In the genomic region with DNA sequence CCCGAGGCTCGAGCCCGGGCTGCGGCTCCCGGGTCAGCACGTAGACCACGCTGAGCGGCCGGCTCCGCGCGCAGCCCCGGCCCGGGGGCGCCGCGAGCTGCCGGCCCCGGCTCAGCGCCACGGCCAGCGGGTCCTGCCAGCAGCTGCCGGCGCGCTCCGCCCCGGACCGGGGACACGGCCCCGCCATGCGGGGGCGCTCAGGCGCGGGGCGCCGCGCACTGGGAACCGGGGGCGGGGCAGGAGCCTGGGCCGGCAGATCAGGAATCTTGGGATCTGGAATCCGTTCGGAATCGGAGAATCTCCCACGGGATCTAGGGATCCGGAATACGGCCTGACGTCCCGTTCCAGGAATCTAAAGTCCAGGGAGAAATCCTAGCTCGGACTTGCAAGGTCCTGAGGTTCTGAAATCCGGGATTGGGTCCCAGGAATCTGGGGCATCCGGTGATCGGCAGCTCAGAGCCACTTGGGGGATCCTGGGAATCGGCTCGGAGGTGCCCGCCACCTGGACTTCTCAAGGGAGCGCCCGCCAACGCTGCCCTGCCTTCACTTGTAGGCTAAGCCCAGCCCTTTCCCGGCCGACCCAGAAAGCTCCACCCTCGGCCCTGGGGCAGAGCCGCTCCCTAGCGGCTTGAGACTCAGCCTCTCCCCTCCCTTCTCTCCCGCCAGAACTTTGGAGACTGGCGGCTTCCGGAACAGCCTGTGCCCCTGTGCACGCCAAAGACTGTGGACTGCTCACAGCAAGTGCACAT, we compare ENCODE assay signal across 8 cellular contexts. TPM values are rescaled to one million over a fixed set of nuclear protein-coding genes. Genes with fewer than 3 reads are reported as not detected.
DNase-seq lines count a peak whose midpoint lies in the region; ATAC-seq and TF ChIP-seq lines count a peak whose summit lies in the region.

A gene with protein sequence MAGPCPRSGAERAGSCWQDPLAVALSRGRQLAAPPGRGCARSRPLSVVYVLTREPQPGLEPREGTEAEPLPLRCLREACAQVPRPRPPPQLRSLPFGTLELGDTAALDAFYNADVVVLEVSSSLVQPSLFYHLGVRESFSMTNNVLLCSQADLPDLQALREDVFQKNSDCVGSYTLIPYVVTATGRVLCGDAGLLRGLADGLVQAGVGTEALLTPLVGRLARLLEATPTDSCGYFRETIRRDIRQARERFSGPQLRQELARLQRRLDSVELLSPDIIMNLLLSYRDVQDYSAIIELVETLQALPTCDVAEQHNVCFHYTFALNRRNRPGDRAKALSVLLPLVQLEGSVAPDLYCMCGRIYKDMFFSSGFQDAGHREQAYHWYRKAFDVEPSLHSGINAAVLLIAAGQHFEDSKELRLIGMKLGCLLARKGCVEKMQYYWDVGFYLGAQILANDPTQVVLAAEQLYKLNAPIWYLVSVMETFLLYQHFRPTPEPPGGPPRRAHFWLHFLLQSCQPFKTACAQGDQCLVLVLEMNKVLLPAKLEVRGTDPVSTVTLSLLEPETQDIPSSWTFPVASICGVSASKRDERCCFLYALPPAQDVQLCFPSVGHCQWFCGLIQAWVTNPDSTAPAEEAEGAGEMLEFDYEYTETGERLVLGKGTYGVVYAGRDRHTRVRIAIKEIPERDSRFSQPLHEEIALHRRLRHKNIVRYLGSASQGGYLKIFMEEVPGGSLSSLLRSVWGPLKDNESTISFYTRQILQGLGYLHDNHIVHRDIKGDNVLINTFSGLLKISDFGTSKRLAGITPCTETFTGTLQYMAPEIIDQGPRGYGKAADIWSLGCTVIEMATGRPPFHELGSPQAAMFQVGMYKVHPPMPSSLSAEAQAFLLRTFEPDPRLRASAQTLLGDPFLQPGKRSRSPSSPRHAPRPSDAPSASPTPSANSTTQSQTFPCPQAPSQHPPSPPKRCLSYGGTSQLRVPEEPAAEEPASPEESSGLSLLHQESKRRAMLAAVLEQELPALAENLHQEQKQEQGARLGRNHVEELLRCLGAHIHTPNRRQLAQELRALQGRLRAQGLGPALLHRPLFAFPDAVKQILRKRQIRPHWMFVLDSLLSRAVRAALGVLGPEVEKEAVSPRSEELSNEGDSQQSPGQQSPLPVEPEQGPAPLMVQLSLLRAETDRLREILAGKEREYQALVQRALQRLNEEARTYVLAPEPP (N-terminal part only) (minus strand): TSS at position 551 of the 749 bp plus-strand sequence. CDS start 364 bp downstream, at position 187.

- no peaks in the 10 kb centered on the region for H3K9me3 Mint-ChIP-seq in IgD-negative memory B cell

- H3K27ac ChIP-seq in Peyer's patch = peak within 1 kb of the TSS; percentile 86 to 99 (median 92)

- intact Hi-C loops in Right ventricle myocardium superior (cut with DNase I) = no loop called here

- peak; percentile 81 for ATAC-seq in Right ventricle myocardium superior (ENCODE audit: poor library complexity)
- no peak for ATAC-seq in GM18870 (IDR thresholded peaks at IDR 0.05; ENCODE audit: unreplicated experiment)

- DNase-seq in AG04449 (ENCODE audit: low read depth, low spot score) (no peak), GM13976 (ENCODE audit: low spot score) (peak; percentile 80), Peyer's patch (peak; percentile 59 to 89 (median 89)), amniotic epithelial cell (ENCODE audit: low read depth) (peak; percentile 59), Right ventricle myocardium superior (peak; percentile 97), occipital lobe (lab: John Stamatoyannopoulos, UW) (peak; percentile 50)

- no peaks in the 10 kb centered on the region for H3K36me3 Mint-ChIP-seq in IgD-negative memory B cell

- H3K27me3 ChIP-seq in Peyer's patch = no peaks in the 10 kb centered on the region

- CTCF ChIA-PET in AG04449 (lab: Yijun Ruan, JAX) = interaction anchor here (0.8 to 10.4 kb wide), 32 partner anchors 8 to 321 kb away, joined by 3 to 187 read pairs (median 6); a partner anchor contains a TSS

- TF ChIP-seq POLR2A in Peyer's patch (IDR thresholded peaks at IDR 0.05) = peak; percentile 56 to 63

- H3K4me3 Mint-ChIP-seq in IgD-negative memory B cell = peak within 1 kb of the TSS; percentile 83 to 96 (median 91)

- no peaks in the 10 kb centered on the region for H3K9me3 ChIP-seq in Peyer's patch

- POLR2A ChIA-PET in AG04449 (lab: Yijun Ruan, JAX) = interaction anchor here (1.7 to 2.3 kb wide), 4 partner anchors 17 to 254 kb away, joined by 5 to 31 read pairs (median 10); no protein-coding TSS in a partner anchor

- peak within 1 kb of the TSS; percentile 63 for H3K4me3 ChIP-seq in AG04449 (ENCODE audit: low read depth, low read length)
- peak within 1 kb of the TSS; percentile 51 to 93 (median 70) for H3K4me3 ChIP-seq in Peyer's patch

- in situ Hi-C loops in GM13976 (cut with MboI; ENCODE audit: low sequenced_read_pairs, unreplicated experiment) = no loop called here

- TF ChIP-seq CTCF in AG04449 (IDR thresholded peaks at IDR 0.05; ENCODE audit: insufficient read depth, low read length, missing control alignments) = peak; percentile 43
- TF ChIP-seq CTCF in GM13976 (IDR thresholded peaks at IDR 0.05; ENCODE audit: borderline replicate concordance, control extremely low read depth, extremely low read depth, insufficient read depth, missing control alignments) = peak; percentile 69
- peak in 4 of 6 experiments; percentile 22 to 45 (median 30) for TF ChIP-seq CTCF in Peyer's patch (IDR thresholded peaks at IDR 0.05)

- H3K27ac Mint-ChIP-seq in IgD-negative memory B cell = peak within 1 kb of the TSS in 1 of 3 donors; percentile 61

- peaks cover 0 to 11% (median 0%) of the 10 kb centered on the region in 3 donors for H3K36me3 ChIP-seq in Peyer's patch

- no peaks in the 10 kb centered on the region for H3K27me3 Mint-ChIP-seq in IgD-negative memory B cell

- peaks cover 22 to 38% (median 26%) of the 10 kb centered on the region in 3 donors for H3K4me1 Mint-ChIP-seq in IgD-negative memory B cell

- H3K4me1 ChIP-seq in Peyer's patch = peaks cover 0 to 22% (median 9%) of the 10 kb centered on the region in 4 donors

RNA-seq across cellular contexts. Expression of the gene that starts here (rescaled TPM):
- polyA plus RNA-seq in IgD-negative memory B cell = 3.9 TPM
- total RNA-seq in Peyer's patch = 100 to 1,000 TPM in 1 of 4 donors, 10 to 100 TPM in 2, 1 to 10 TPM in 1; 6.3 to 124 (median 34.1) TPM
- total RNA-seq in Right ventricle myocardium superior = 41.0 TPM
- total RNA-seq in occipital lobe = 2.7 TPM
